19 cellular contexts compared by ENCODE assay signal in the genomic region with DNA sequence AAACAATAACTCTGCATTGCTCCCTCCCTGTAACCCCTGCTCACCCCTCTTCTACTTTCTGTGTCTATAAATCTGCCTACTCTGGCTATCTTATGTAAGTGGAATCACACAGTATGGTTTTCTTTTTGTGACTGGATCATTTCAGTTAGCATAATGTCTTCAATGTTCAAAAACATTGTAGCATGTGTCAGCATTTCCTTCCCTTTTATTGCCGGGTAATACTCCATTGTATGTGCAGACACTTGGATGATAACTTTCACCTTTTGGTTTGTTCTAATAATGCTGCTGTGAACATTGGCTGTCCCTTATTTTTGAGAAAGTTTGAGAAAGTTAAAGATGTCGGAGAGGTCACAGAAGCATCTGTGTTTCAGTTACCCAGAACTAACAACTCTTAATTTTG.
DNase-seq lines count a peak whose midpoint lies in the region; ATAC-seq and TF ChIP-seq lines count a peak whose summit lies in the region.
"Had no signal": no experiment of that assay in that cellular context is flagged by ENCODE, and none has a peak within 500 bp of the region (broad histone marks: within the 10 kb centered on the region; RNA-seq: fewer than 3 reads in every experiment).

No MANE protein-coding gene starts in this region.

- no peaks in the 10 kb centered on the region for H4K20me1 ChIP-seq in IMR-90 (ENCODE audit: insufficient read depth, low read length)

- in situ Hi-C loops in IMR-90 (cut with MboI; ENCODE audit: low sequenced_read_pairs) = no loop called here

- WGBS in IMR-90 (ENCODE audit: extremely low coverage in 2 of 2, insufficient read length in 1 of 2), 2 experiments = no CpG with 5 or more reads among the region's 2 CpGs

- no peak overlapping the region for H2BK20ac ChIP-seq in IMR-90 (ENCODE audit: low read depth, low read length)

- H4K8ac ChIP-seq in IMR-90 (ENCODE audit: low read depth in 2 of 2, low read length in 2 of 2) = no peak overlapping the region

- no peak overlapping the region for H3K18ac ChIP-seq in IMR-90 (ENCODE audit: low read depth, low read length)

- H3K9me1 ChIP-seq in IMR-90 (ENCODE audit: insufficient read depth, low read length) = peaks cover 12% of the 10 kb centered on the region

- no peak overlapping the region for H3K4me3 Mint-ChIP-seq in activated CD8-positive, alpha-beta memory T cell treated with anti-CD3 and anti-CD28 coated beads, Interleukin-2, amount 10 ng/mL, durations not matched to agents 7 days and 5 days
- H3K4me3 Mint-ChIP-seq in activated naive CD8-positive, alpha-beta T cell = no peak overlapping the region
- H3K4me3 Mint-ChIP-seq in naive thymus-derived CD4-positive, alpha-beta T cell = no peak overlapping the region
- H3K4me3 Mint-ChIP-seq in Calu3 (ENCODE audit: low read depth, unreplicated experiment) = no peak overlapping the region

- no peak for DNase-seq in activated CD8-positive, alpha-beta memory T cell treated with anti-CD3 and anti-CD28 coated beads, Interleukin-2, amount 10 ng/mL, durations not matched to agents 7 days and 5 days
- no peak for DNase-seq in activated CD8-positive, alpha-beta memory T cell treated with anti-CD3 and anti-CD28 coated beads for 24 hours
- no peak for DNase-seq in IMR-90
- no peak for DNase-seq in naive thymus-derived CD4-positive, alpha-beta T cell
- DNase-seq in GM19238 (ENCODE audit: insufficient read length, low spot score) = no peak
- DNase-seq in Calu3 = no peak
- DNase-seq: activated CD4-positive, alpha-beta T cell treated with anti-CD3 and anti-CD28 coated beads for 48 hours; anterior cingulate cortex; central memory CD4-positive, alpha-beta T cell; DMS79 treated with DMSO at 0.1 percent for 48 hours; effector CD4-positive, alpha-beta T cell; NCI-H2029; NCI-H446 treated with DMSO at 0.1 percent for 48 hours; stimulated activated CD4-positive, alpha-beta T cell treated with anti-CD3 and anti-CD28 coated beads, Interleukin-4, amount 100 ng/mL, for 24 hours; substantia nigra; uterus had no signal

- peak overlapping the region; percentile 6 for H3K27ac Mint-ChIP-seq in activated CD8-positive, alpha-beta memory T cell treated with anti-CD3 and anti-CD28 coated beads, Interleukin-2, amount 10 ng/mL, durations not matched to agents 7 days and 5 days
- H3K27ac Mint-ChIP-seq in activated naive CD8-positive, alpha-beta T cell = peak overlapping the region; percentile 84
- peak overlapping the region; percentile 9 to 85 (median 63) for H3K27ac Mint-ChIP-seq in naive thymus-derived CD4-positive, alpha-beta T cell
- no peak overlapping the region for H3K27ac Mint-ChIP-seq in Calu3 (ENCODE audit: unreplicated experiment)

- H3K9me3 ChIP-seq in IMR-90 (ENCODE audit: control insufficient read depth, insufficient read depth, low read length) = no peaks in the 10 kb centered on the region
- no peaks in the 10 kb centered on the region for H3K9me3 ChIP-seq in naive thymus-derived CD4-positive, alpha-beta T cell (ENCODE audit: control insufficient read depth in 2 of 3, low read length in 3 of 3)
- H3K9me3 ChIP-seq: uterus had no signal

- no peak overlapping the region for H3K9ac ChIP-seq in IMR-90 (ENCODE audit: low read depth, low read length)

- H4K91ac ChIP-seq in IMR-90 (ENCODE audit: insufficient read depth, low read depth, low read length) = no peak overlapping the region

- no peak overlapping the region for H3K56ac ChIP-seq in IMR-90 (ENCODE audit: extremely low read depth, insufficient read depth, low read length)

- no peak overlapping the region for H2BK120ac ChIP-seq in IMR-90 (ENCODE audit: low read depth, low read length)

- no peak overlapping the region for H3K4me3 ChIP-seq in IMR-90 (ENCODE audit: insufficient read depth, low read depth, low read length)
- H3K4me3 ChIP-seq in naive thymus-derived CD4-positive, alpha-beta T cell (ENCODE audit: low read length) = no peak overlapping the region
- H3K4me3 ChIP-seq: uterus had no signal

- H2AK9ac ChIP-seq in IMR-90 (replicated peaks; ENCODE audit: low read depth, low read length, poor library complexity) = no peak overlapping the region

- no peaks in the 10 kb centered on the region for H3K27me3 ChIP-seq in IMR-90 (ENCODE audit: control insufficient read depth, insufficient read depth, low read length)
- H3K27me3 ChIP-seq in naive thymus-derived CD4-positive, alpha-beta T cell (ENCODE audit: control insufficient read depth in 2 of 2, insufficient read depth in 2 of 2, low read length in 2 of 2) = no peaks in the 10 kb centered on the region
- H3K27me3 ChIP-seq: uterus had no signal

- no peak overlapping the region for H3K4me2 ChIP-seq in IMR-90 (ENCODE audit: low read depth, low read length)

- no peak overlapping the region for H2AK5ac ChIP-seq in IMR-90 (ENCODE audit: low read depth, low read length)

- POLR2A ChIA-PET in IMR-90 (lab: Charles Lee; ENCODE audit: unreplicated experiment) = no interaction called here
- POLR2A ChIA-PET in naive thymus-derived CD4-positive, alpha-beta T cell (lab: Charles Lee) = no interaction called here

- no peaks in the 10 kb centered on the region for H3K79me1 ChIP-seq in IMR-90 (ENCODE audit: low read depth in 1 of 2, low read length in 2 of 2)

- peaks cover 39% of the 10 kb centered on the region for H3K36me3 Mint-ChIP-seq in activated CD8-positive, alpha-beta memory T cell treated with anti-CD3 and anti-CD28 coated beads, Interleukin-2, amount 10 ng/mL, durations not matched to agents 7 days and 5 days
- peaks cover 14% of the 10 kb centered on the region for H3K36me3 Mint-ChIP-seq in activated naive CD8-positive, alpha-beta T cell
- H3K36me3 Mint-ChIP-seq in naive thymus-derived CD4-positive, alpha-beta T cell = peaks cover 16 to 75% (median 27%) of the 10 kb centered on the region in 5 donors
- no peaks in the 10 kb centered on the region for H3K36me3 Mint-ChIP-seq in Calu3 (ENCODE audit: insufficient read depth, unreplicated experiment)

- peaks cover 6% of the 10 kb centered on the region for H3K4me1 Mint-ChIP-seq in activated CD8-positive, alpha-beta memory T cell treated with anti-CD3 and anti-CD28 coated beads, Interleukin-2, amount 10 ng/mL, durations not matched to agents 7 days and 5 days
- H3K4me1 Mint-ChIP-seq in activated naive CD8-positive, alpha-beta T cell (ENCODE audit: low read depth) = peaks cover 6% of the 10 kb centered on the region
- H3K4me1 Mint-ChIP-seq in naive thymus-derived CD4-positive, alpha-beta T cell = peaks cover 0 to 22% (median 11%) of the 10 kb centered on the region in 7 donors
- H3K4me1 Mint-ChIP-seq in Calu3 (ENCODE audit: low read depth, unreplicated experiment) = no peaks in the 10 kb centered on the region

- TF ChIP-seq CTCF in IMR-90 (conservative IDR thresholded peaks at IDR 0.05; ENCODE audit: low read depth, low read length) (no peak), Calu3 (IDR thresholded peaks at IDR 0.05; ENCODE audit: unreplicated experiment) (no peak)

- no peak overlapping the region for H3K23ac ChIP-seq in IMR-90 (ENCODE audit: low read depth, low read length)

- no peak overlapping the region for H3K27ac ChIP-seq in IMR-90 (ENCODE audit: insufficient read depth, low read length)
- no peak overlapping the region for H3K27ac ChIP-seq in naive thymus-derived CD4-positive, alpha-beta T cell (ENCODE audit: low read depth, low read length)
- H3K27ac ChIP-seq: C4-2B, uterus had no signal

- H3K4me1 ChIP-seq in IMR-90 (ENCODE audit: control insufficient read depth, insufficient read depth, low read length) = peaks cover 2% of the 10 kb centered on the region; the same call in 1 of the 2 replicates
- no peaks in the 10 kb centered on the region for H3K4me1 ChIP-seq in naive thymus-derived CD4-positive, alpha-beta T cell (ENCODE audit: control insufficient read depth in 2 of 2, insufficient read depth in 2 of 2, low read length in 2 of 2)

- no peak for ATAC-seq in activated CD8-positive, alpha-beta memory T cell treated with anti-CD3 and anti-CD28 coated beads, Interleukin-2, amount 10 ng/mL, durations not matched to agents 7 days and 5 days
- ATAC-seq in IMR-90 (ENCODE audit: low read depth) (no peak), GM21717 (IDR thresholded peaks at IDR 0.05; ENCODE audit: unreplicated experiment) (no peak)
- ATAC-seq in naive thymus-derived CD4-positive, alpha-beta T cell = no peak

- H2AFZ ChIP-seq in IMR-90 (replicated peaks; ENCODE audit: low read length, poor library complexity) = no peak overlapping the region

- H3K9me3 Mint-ChIP-seq in activated CD8-positive, alpha-beta memory T cell treated with anti-CD3 and anti-CD28 coated beads, Interleukin-2, amount 10 ng/mL, durations not matched to agents 7 days and 5 days (ENCODE audit: low read depth) = no peaks in the 10 kb centered on the region
- H3K9me3 Mint-ChIP-seq in activated naive CD8-positive, alpha-beta T cell (ENCODE audit: low read depth) = no peaks in the 10 kb centered on the region
- H3K9me3 Mint-ChIP-seq in naive thymus-derived CD4-positive, alpha-beta T cell = no peaks in the 10 kb centered on the region
- no peaks in the 10 kb centered on the region for H3K9me3 Mint-ChIP-seq in Calu3 (ENCODE audit: low read depth, unreplicated experiment)

- H4K5ac ChIP-seq in IMR-90 (ENCODE audit: low read depth, low read length) = no peak overlapping the region

- dilution Hi-C loops in IMR-90 (cut with HindIII; ENCODE audit: low sequenced_read_pairs, unreplicated experiment) = no loop called here

- BruUV-seq in IMR-90 (replicated peaks; lab: Mats Ljungman, UMichigan) (no TSS peak), Calu3 (replicated peaks; lab: Mats Ljungman, UMichigan) (no TSS peak)

- H2BK5ac ChIP-seq in IMR-90 (ENCODE audit: low read depth, low read length, poor library complexity, severe bottlenecking) = no peak overlapping the region

- no peak for TF ChIP-seq POLR2A in IMR-90 (IDR thresholded peaks at IDR 0.05; ENCODE audit: low read depth, low read length)

- no peak overlapping the region for H2BK15ac ChIP-seq in IMR-90 (ENCODE audit: low read depth, low read length)

- H3K36me3 ChIP-seq in IMR-90 (ENCODE audit: control insufficient read depth, insufficient read depth, low read length) = peaks cover 28% of the 10 kb centered on the region
- H3K36me3 ChIP-seq in naive thymus-derived CD4-positive, alpha-beta T cell (ENCODE audit: control insufficient read depth in 2 of 3, insufficient read depth in 3 of 3, low read length in 3 of 3) = peaks cover 40 to 100% (median 42%) of the 10 kb centered on the region in 3 experiments
- H3K36me3 ChIP-seq: uterus had no signal

- no peak overlapping the region for H3K4ac ChIP-seq in IMR-90 (ENCODE audit: low read depth, low read length)

- H3K27me3 Mint-ChIP-seq in activated CD8-positive, alpha-beta memory T cell treated with anti-CD3 and anti-CD28 coated beads, Interleukin-2, amount 10 ng/mL, durations not matched to agents 7 days and 5 days = no peaks in the 10 kb centered on the region
- no peaks in the 10 kb centered on the region for H3K27me3 Mint-ChIP-seq in activated naive CD8-positive, alpha-beta T cell
- no peaks in the 10 kb centered on the region for H3K27me3 Mint-ChIP-seq in naive thymus-derived CD4-positive, alpha-beta T cell
- no peaks in the 10 kb centered on the region for H3K27me3 Mint-ChIP-seq in Calu3 (ENCODE audit: unreplicated experiment)

- intact Hi-C loops in IMR-90 (cut with micrococcal nuclease) (no loop called here), Calu3 (cut with micrococcal nuclease; ENCODE audit: unreplicated experiment) (no loop called here)
- intact Hi-C loops in naive thymus-derived CD4-positive, alpha-beta T cell (cut with micrococcal nuclease) = no loop called here

- CTCF ChIA-PET in activated CD8-positive, alpha-beta memory T cell treated with anti-CD3 and anti-CD28 coated beads, Interleukin-2, amount 10 ng/mL, durations not matched to agents 7 days and 5 days (lab: Charles Lee) = no interaction called here
- CTCF ChIA-PET in IMR-90 (lab: Yijun Ruan, JAX) = no interaction called here
- CTCF ChIA-PET in naive thymus-derived CD4-positive, alpha-beta T cell (lab: Charles Lee) = no interaction called here
- CTCF ChIA-PET in Calu3 (lab: Charles Lee) = no interaction called here

- H3K14ac ChIP-seq in IMR-90 (replicated peaks; ENCODE audit: low read depth, low read length) = no peak overlapping the region

- TF ChIP-seq RAD21 in IMR-90 (IDR thresholded peaks at IDR 0.05; ENCODE audit: low read length) = no peak
